Comparison of ENCODE assay signal across 12 cellular contexts in the genomic region with DNA sequence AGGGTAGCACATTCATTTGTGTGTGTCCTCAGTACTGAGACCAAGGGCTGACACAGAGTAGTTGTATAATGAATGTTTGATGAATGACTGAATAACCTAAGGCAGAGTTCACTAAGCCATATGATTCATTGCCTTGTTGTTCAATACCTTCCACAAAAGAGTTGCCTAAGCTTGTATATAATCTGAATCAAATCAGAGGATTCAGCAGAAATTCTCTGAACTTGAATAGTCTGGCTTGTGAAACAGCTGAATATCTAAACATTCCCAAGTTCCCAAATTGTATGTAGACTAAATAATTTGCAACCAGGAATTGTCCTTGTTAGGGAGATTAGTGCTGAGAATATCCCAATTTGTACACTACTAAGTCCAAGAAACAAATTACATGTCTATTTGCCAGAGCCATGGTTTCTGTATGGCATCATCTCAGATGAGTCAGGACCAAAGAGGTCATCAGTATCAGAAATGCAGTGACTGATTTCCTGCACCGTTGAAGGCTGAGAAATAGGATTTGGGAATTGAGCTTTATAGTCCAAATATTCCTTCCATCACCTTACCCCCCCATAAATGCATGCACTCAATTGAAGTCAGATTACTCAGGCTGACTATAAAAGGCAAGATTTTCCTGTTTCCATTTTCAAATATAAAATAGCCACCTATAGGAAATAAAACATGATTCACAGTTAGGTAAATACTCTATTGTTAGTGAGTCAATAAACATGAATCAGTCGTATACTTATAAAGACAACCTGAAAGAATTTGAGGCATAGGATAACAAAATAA.
DNase-seq lines count a peak whose midpoint lies in the region; TF ChIP-seq lines count a peak whose summit lies in the region.
"Had no signal": no experiment of that assay in that cellular context is flagged by ENCODE, and none has a peak within 500 bp of the region (broad histone marks: within the 10 kb centered on the region; RNA-seq: fewer than 3 reads in every experiment).

No MANE protein-coding gene starts in this region.

- TF ChIP-seq EP300 in tibial nerve (IDR thresholded peaks at IDR 0.05) = no peak

- H3K36me3 ChIP-seq in kidney epithelial cell (ENCODE audit: control insufficient read depth, insufficient read depth, low read length) (no peaks in the 10 kb centered on the region), vagina (no peaks in the 10 kb centered on the region), tibial nerve (no peaks in the 10 kb centered on the region), spleen (no peaks in the 10 kb centered on the region)
- H3K36me3 ChIP-seq: right atrium auricular region had no signal

- peaks cover 53% of the 10 kb centered on the region for H3K4me1 Mint-ChIP-seq in HFFc6 (ENCODE audit: low read depth)

- H3K4me1 ChIP-seq in vagina = no peaks in the 10 kb centered on the region
- peaks cover 0 to 3% (median 0%) of the 10 kb centered on the region in 4 donors for H3K4me1 ChIP-seq in tibial nerve
- H3K4me1 ChIP-seq in spleen = no peaks in the 10 kb centered on the region
- H3K4me1 ChIP-seq: right atrium auricular region had no signal

- peak; percentile 72 for DNase-seq in AG10803 (ENCODE audit: low read depth)
- DNase-seq in HFFc6 = peak; percentile 78
- DNase-seq in amniotic epithelial cell (ENCODE audit: low read depth) = peak; percentile 79
- DNase-seq in kidney epithelial cell (ENCODE audit: low read depth) = peak; percentile 45
- DNase-seq in vagina (ENCODE audit: extremely low spot score in 2 of 2) = no peak
- no peak for DNase-seq in activated CD8-positive, alpha-beta memory T cell treated with anti-CD3 and anti-CD28 coated beads, Interleukin-2, amount 50 U/mL, for 4 hours
- no peak for DNase-seq in tibial nerve (ENCODE audit: low spot score in 2 of 2)
- no peak for DNase-seq in spleen
- DNase-seq: activated naive CD4-positive, alpha-beta T cell; DND-41; left ventricle myocardium superior had no signal

- H3K9me3 ChIP-seq in vagina (no peaks in the 10 kb centered on the region), tibial nerve (no peaks in the 10 kb centered on the region), spleen (no peaks in the 10 kb centered on the region)
- H3K9me3 ChIP-seq: right atrium auricular region had no signal

- no peak for TF ChIP-seq POLR2A in vagina (IDR thresholded peaks at IDR 0.05)
- TF ChIP-seq POLR2A in tibial nerve (IDR thresholded peaks at IDR 0.05) = no peak
- no peak for TF ChIP-seq POLR2A in spleen (IDR thresholded peaks at IDR 0.05)

- H3K27me3 ChIP-seq in kidney epithelial cell (ENCODE audit: control insufficient read depth, insufficient read depth, low read length) (no peaks in the 10 kb centered on the region), vagina (no peaks in the 10 kb centered on the region), tibial nerve (no peaks in the 10 kb centered on the region), spleen (replicated peaks in 1 of 7) (no peaks in the 10 kb centered on the region)
- H3K27me3 ChIP-seq: right atrium auricular region had no signal

- intact Hi-C loops in vagina (cut with DNase I) (no loop called here), spleen (cut with DNase I; ENCODE audit: low total_unique reads) (no loop called here)

- WGBS in tibial nerve, 2 donors = 41 to 55% methylated on average over 2 of the region's 2 CpGs
- 73 to 84% (median 81%) methylated on average over 2 of the region's 2 CpGs for WGBS in spleen, 5 donors

- no peaks in the 10 kb centered on the region; the same call in 1 of the 2 replicates for H3K27me3 Mint-ChIP-seq in HFFc6 (ENCODE audit: insufficient read depth)

- peak overlapping the region; percentile 96 for H3K27ac Mint-ChIP-seq in HFFc6

- H3K36me3 Mint-ChIP-seq in HFFc6 (ENCODE audit: low read depth) = no peaks in the 10 kb centered on the region

- H3K4me3 ChIP-seq in AG10803 (ENCODE audit: low read length) (no peak overlapping the region), kidney epithelial cell (ENCODE audit: low read depth, low read length) (no peak overlapping the region), vagina (no peak overlapping the region), tibial nerve (no peak overlapping the region), spleen (no peak overlapping the region)
- H3K4me3 ChIP-seq: right atrium auricular region had no signal

- peak overlapping the region; percentile 48 for H3K4me3 Mint-ChIP-seq in HFFc6

- TF ChIP-seq CTCF in AG10803 (conservative IDR thresholded peaks at IDR 0.05; ENCODE audit: low read length) (no peak), HFFc6 (IDR thresholded peaks at IDR 0.05) (no peak), kidney epithelial cell (IDR thresholded peaks at IDR 0.05; ENCODE audit: insufficient read depth, low read length, poor library complexity, severe bottlenecking) (no peak), vagina (IDR thresholded peaks at IDR 0.05) (no peak), tibial nerve (IDR thresholded peaks at IDR 0.05) (no peak), spleen (IDR thresholded peaks at IDR 0.05 in 8 of 11, conservative IDR thresholded peaks at IDR 0.05 in 3 of 11) (no peak)

- H3K9me3 Mint-ChIP-seq in HFFc6 = no peaks in the 10 kb centered on the region

- no peak overlapping the region for H3K27ac ChIP-seq in vagina
- no peak overlapping the region for H3K27ac ChIP-seq in tibial nerve
- no peak overlapping the region for H3K27ac ChIP-seq in spleen
- H3K27ac ChIP-seq: right atrium auricular region had no signal

Comparison
In these comparisons a context has a peak if more than half of its experiments do, and no peak if none do; other contexts are left out.
1. DNase-seq: peak in AG10803 (single experiment), HFFc6 (single experiment), amniotic epithelial cell (single experiment) and kidney epithelial cell (single experiment); none in vagina (0 of 2), activated CD8-positive, alpha-beta memory T cell treated with anti-CD3 and anti-CD28 coated beads, Interleukin-2, amount 50 U/mL, for 4 hours (single experiment), tibial nerve (0 of 2) and spleen (single experiment).